In genomic region chr12:16349132-16349463, GRCh38 we compare ENCODE assay signal across 1 cellular context.
TF ChIP-seq lines count a peak whose summit lies in the region.

No MANE protein-coding gene starts in this region.

TF ChIP-seq in K562, 482 proteins besides CTCF, POLR2A, EP300 and RAD21 (continued from another document and continues in another):
- TF ChIP-seq, protein P1, sequence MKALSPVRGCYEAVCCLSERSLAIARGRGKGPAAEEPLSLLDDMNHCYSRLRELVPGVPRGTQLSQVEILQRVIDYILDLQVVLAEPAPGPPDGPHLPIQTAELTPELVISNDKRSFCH (CRISPR knock-in tag; IDR thresholded peaks at IDR 0.05): no peak
- TF ChIP-seq, protein P1 (tag; IDR thresholded peaks at IDR 0.05): no peak
- TF ChIP-seq HDAC8 (tag; IDR thresholded peaks at IDR 0.05) (no peak), HMG20A (CRISPR knock-in tag; conservative IDR thresholded peaks at IDR 0.05) (no peak), BCLAF1 (IDR thresholded peaks at IDR 0.05; ENCODE audit: borderline replicate concordance in 1 of 2, control insufficient read depth in 1 of 2, low read depth in 2 of 2, low read length in 1 of 2) (no peak), MAFK (IDR thresholded peaks at IDR 0.05; ENCODE audit: low read length) (peak; percentile 76), ZFP30 (CRISPR knock-in tag; IDR thresholded peaks at IDR 0.05; ENCODE audit: borderline replicate concordance) (no peak), MBD2 (IDR thresholded peaks at IDR 0.05; ENCODE audit: borderline replicate concordance, low read depth) (no peak), ZNF347 (CRISPR knock-in tag; IDR thresholded peaks at IDR 0.05; ENCODE audit: low read depth) (no peak), ZBTB17 (CRISPR knock-in tag; IDR thresholded peaks at IDR 0.05) (no peak), TRIM28 (IDR thresholded peaks at IDR 0.05) (no peak), KDM5B (IDR thresholded peaks at IDR 0.05; ENCODE audit: insufficient replicate concordance, low read depth, low read length) (no peak), KLF1 (tag; IDR thresholded peaks at IDR 0.05) (no peak), HDAC3 (IDR thresholded peaks at IDR 0.05; ENCODE audit: borderline replicate concordance, partially characterized antibody) (no peak), ZNF282 (CRISPR knock-in tag; IDR thresholded peaks at IDR 0.05) (no peak), BDP1 (IDR thresholded peaks at IDR 0.05; ENCODE audit: insufficient read depth, insufficient read length) (no peak), NFATC3 (IDR thresholded peaks at IDR 0.05) (no peak), HMGXB4 (CRISPR knock-in tag; IDR thresholded peaks at IDR 0.05) (no peak), ZNF324 (CRISPR knock-in tag; IDR thresholded peaks at IDR 0.05) (no peak), MYBL2 (IDR thresholded peaks at IDR 0.05; ENCODE audit: low read depth) (no peak), MYBL2 (CRISPR knock-in tag; IDR thresholded peaks at IDR 0.05; ENCODE audit: borderline replicate concordance) (no peak), ZNF311 (CRISPR knock-in tag; IDR thresholded peaks at IDR 0.05) (no peak), SIRT6 (IDR thresholded peaks at IDR 0.05; ENCODE audit: low read depth, low read length) (no peak), PURB (CRISPR knock-in tag; IDR thresholded peaks at IDR 0.05; ENCODE audit: low read depth) (no peak), NCOA1 (IDR thresholded peaks at IDR 0.05; ENCODE audit: low read depth) (no peak), NKRF (IDR thresholded peaks at IDR 0.05; ENCODE audit: borderline replicate concordance) (no peak), TCFL5 (CRISPR knock-in tag; conservative IDR thresholded peaks at IDR 0.05) (no peak), CTCFL (IDR thresholded peaks at IDR 0.05; ENCODE audit: borderline replicate concordance, insufficient read depth, low read depth, low read length, poor library complexity, severe bottlenecking) (no peak), CBX2 (IDR thresholded peaks at IDR 0.05; ENCODE audit: insufficient read depth, low read length, poor library complexity, severe bottlenecking) (no peak), NFRKB (IDR thresholded peaks at IDR 0.05; ENCODE audit: low read depth) (no peak), ATF6 (CRISPR knock-in tag; IDR thresholded peaks at IDR 0.05) (no peak), NCOA6 (IDR thresholded peaks at IDR 0.05) (no peak), NBN (IDR thresholded peaks at IDR 0.05; ENCODE audit: low read depth) (no peak), ZNF124 (CRISPR knock-in tag; IDR thresholded peaks at IDR 0.05) (no peak), HEY1 (CRISPR knock-in tag; IDR thresholded peaks at IDR 0.05; ENCODE audit: borderline replicate concordance) (no peak), ZKSCAN1 (IDR thresholded peaks at IDR 0.05; ENCODE audit: low read depth, low read length) (no peak), ZNF184 (CRISPR knock-in tag; IDR thresholded peaks at IDR 0.05) (no peak), COPS2 (conservative IDR thresholded peaks at IDR 0.05) (no peak), KDM2B (CRISPR knock-in tag; IDR thresholded peaks at IDR 0.05) (no peak), BRCA1 (IDR thresholded peaks at IDR 0.05) (no peak), BRCA1 (CRISPR knock-in tag; IDR thresholded peaks at IDR 0.05) (no peak), POLR3G (IDR thresholded peaks at IDR 0.05; ENCODE audit: extremely low read depth, insufficient read length, insufficient replicate concordance) (no peak), NR3C1 (CRISPR knock-in tag; IDR thresholded peaks at IDR 0.05) (no peak), RBM14 (IDR thresholded peaks at IDR 0.05; ENCODE audit: borderline replicate concordance, insufficient read depth, low read depth, low read length) (no peak), TAF15 (IDR thresholded peaks at IDR 0.05; ENCODE audit: low read depth, low read length) (no peak), SMAD1 (IDR thresholded peaks at IDR 0.05; ENCODE audit: low read depth, low read length, partially characterized antibody) (no peak), ZNF263 (CRISPR knock-in tag; IDR thresholded peaks at IDR 0.05; ENCODE audit: borderline replicate concordance) (no peak)
- TF ChIP-seq, protein P2, sequence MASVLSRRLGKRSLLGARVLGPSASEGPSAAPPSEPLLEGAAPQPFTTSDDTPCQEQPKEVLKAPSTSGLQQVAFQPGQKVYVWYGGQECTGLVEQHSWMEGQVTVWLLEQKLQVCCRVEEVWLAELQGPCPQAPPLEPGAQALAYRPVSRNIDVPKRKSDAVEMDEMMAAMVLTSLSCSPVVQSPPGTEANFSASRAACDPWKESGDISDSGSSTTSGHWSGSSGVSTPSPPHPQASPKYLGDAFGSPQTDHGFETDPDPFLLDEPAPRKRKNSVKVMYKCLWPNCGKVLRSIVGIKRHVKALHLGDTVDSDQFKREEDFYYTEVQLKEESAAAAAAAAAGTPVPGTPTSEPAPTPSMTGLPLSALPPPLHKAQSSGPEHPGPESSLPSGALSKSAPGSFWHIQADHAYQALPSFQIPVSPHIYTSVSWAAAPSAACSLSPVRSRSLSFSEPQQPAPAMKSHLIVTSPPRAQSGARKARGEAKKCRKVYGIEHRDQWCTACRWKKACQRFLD (CRISPR knock-in tag; IDR thresholded peaks at IDR 0.05): no peak
- TF ChIP-seq, protein P3, sequence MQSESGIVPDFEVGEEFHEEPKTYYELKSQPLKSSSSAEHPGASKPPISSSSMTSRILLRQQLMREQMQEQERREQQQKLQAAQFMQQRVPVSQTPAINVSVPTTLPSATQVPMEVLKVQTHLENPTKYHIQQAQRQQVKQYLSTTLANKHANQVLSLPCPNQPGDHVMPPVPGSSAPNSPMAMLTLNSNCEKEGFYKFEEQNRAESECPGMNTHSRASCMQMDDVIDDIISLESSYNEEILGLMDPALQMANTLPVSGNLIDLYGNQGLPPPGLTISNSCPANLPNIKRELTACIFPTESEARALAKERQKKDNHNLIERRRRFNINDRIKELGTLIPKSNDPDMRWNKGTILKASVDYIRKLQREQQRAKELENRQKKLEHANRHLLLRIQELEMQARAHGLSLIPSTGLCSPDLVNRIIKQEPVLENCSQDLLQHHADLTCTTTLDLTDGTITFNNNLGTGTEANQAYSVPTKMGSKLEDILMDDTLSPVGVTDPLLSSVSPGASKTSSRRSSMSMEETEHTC (IDR thresholded peaks at IDR 0.05): no peak
- TF ChIP-seq, protein P4, sequence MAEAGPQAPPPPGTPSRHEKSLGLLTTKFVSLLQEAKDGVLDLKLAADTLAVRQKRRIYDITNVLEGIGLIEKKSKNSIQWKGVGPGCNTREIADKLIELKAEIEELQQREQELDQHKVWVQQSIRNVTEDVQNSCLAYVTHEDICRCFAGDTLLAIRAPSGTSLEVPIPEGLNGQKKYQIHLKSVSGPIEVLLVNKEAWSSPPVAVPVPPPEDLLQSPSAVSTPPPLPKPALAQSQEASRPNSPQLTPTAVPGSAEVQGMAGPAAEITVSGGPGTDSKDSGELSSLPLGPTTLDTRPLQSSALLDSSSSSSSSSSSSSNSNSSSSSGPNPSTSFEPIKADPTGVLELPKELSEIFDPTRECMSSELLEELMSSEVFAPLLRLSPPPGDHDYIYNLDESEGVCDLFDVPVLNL (CRISPR knock-in tag; IDR thresholded peaks at IDR 0.05; ENCODE audit: low read depth): no peak
- TF ChIP-seq, protein P5, sequence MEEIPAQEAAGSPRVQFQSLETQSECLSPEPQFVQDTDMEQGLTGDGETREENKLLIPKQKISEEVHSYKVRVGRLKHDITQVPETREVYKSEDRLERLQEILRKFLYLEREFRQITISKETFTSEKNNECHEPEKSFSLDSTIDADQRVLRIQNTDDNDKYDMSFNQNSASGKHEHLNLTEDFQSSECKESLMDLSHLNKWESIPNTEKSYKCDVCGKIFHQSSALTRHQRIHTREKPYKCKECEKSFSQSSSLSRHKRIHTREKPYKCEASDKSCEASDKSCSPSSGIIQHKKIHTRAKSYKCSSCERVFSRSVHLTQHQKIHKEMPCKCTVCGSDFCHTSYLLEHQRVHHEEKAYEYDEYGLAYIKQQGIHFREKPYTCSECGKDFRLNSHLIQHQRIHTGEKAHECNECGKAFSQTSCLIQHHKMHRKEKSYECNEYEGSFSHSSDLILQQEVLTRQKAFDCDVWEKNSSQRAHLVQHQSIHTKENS (CRISPR knock-in tag; IDR thresholded peaks at IDR 0.05): no peak
- TF ChIP-seq, protein P6, sequence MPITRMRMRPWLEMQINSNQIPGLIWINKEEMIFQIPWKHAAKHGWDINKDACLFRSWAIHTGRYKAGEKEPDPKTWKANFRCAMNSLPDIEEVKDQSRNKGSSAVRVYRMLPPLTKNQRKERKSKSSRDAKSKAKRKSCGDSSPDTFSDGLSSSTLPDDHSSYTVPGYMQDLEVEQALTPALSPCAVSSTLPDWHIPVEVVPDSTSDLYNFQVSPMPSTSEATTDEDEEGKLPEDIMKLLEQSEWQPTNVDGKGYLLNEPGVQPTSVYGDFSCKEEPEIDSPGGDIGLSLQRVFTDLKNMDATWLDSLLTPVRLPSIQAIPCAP (CRISPR knock-in tag; IDR thresholded peaks at IDR 0.05; ENCODE audit: borderline replicate concordance): no peak
